ENCODE assay signal across 40 cellular contexts in genomic region chr13:33842207-33842606, GRCh38.
"Had no signal": no experiment of that assay in that cellular context is flagged by ENCODE, and none has a peak within 500 bp of the region (broad histone marks: within the 10 kb centered on the region; RNA-seq: fewer than 3 reads in every experiment).

No MANE protein-coding gene starts in this region.

- ATAC-seq: activated CD8-positive, alpha-beta memory T cell treated with anti-CD3 and anti-CD28 coated beads, Interleukin-2, amount 10 ng/mL, durations not matched to agents 7 days and 5 days; activated T-cell treated with anti-CD3 and anti-CD28 coated beads, Interleukin-2, amount 50 U/mL, for 72 hours; activated T-helper 17 cell treated with anti-CD3 and anti-CD28 coated beads, Interleukin-2, amount 50 U/mL, for 72 hours; body of pancreas; PC-3; Right ventricle myocardium inferior had no signal

- DNase-seq: activated CD4-positive, alpha-beta memory T cell treated with anti-CD3 and anti-CD28 coated beads, Interleukin-2, amount 10 ng/mL, durations not matched to agents 7 days and 5 days; activated CD4-positive, alpha-beta T cell treated with anti-CD3 and anti-CD28 coated beads for 1 hour; activated CD4-positive, alpha-beta T cell treated with anti-CD3 and anti-CD28 coated beads for 48 hours; activated CD4-positive, CD25-positive, alpha-beta regulatory T cell; activated CD8-positive, alpha-beta memory T cell treated with anti-CD3 and anti-CD28 coated beads for 24 hours; activated CD8-positive, alpha-beta memory T cell treated with anti-CD3 and anti-CD28 coated beads, Interleukin-2, amount 10 ng/mL, durations not matched to agents 7 days and 5 days; activated CD8-positive, alpha-beta memory T cell treated with anti-CD3 and anti-CD28 coated beads, Interleukin-2, amount 50 U/mL, for 48 hours; activated effector memory CD4-positive, alpha-beta T cell treated with anti-CD3 and anti-CD28 coated beads, Interleukin-2, amount 50 U/mL, for 16 hours; activated naive CD4-positive, alpha-beta T cell; activated naive CD4-positive, alpha-beta T cell treated with anti-CD3 and anti-CD28 coated beads, Interleukin-2, amount 50 U/mL, for 16 hours; activated naive CD8-positive, alpha-beta T cell treated with anti-CD3 and anti-CD28 coated beads for 36 hours; activated T-cell treated with anti-CD3 and anti-CD28 coated beads, Interleukin-2, amount 50 U/mL, for 1 hour; activated T-cell treated with anti-CD3 and anti-CD28 coated beads, Interleukin-2, amount 50 U/mL, for 72 hours; amygdala; body of pancreas; caudate nucleus; cerebellar nuclear complex; Kasumi-1; MG63; NCI-H1048; NCI-H1105 treated with DMSO at 0.1 percent for 48 hours; NCI-H1436; NCI-H1694; NCI-H1930; NCI-H2081 treated with DMSO at 0.1 percent for 48 hours; NCI-H2171; NCI-H510A; NCI-H526; NCI-H748 treated with DMSO at 0.1 percent for 48 hours; NK-92 treated with Interleukin-12 subunit alpha and Interleukin-12 subunit beta, amount 100 ng/mL, for 24 hours; PC-3; SIG-M5; T1000; WERI-Rb-1 had no signal

- H3K27ac ChIP-seq: ascending aorta, body of pancreas, RWPE1, WERI-Rb-1 had no signal

- FAIRE-seq: bronchial epithelial cell, RCC 7860 had no signal

- H3K4me1 ChIP-seq: ascending aorta, body of pancreas had no signal

- H3K9me3 ChIP-seq: ascending aorta, body of pancreas, MG63 had no signal

- H3K27me3 ChIP-seq: ascending aorta, body of pancreas, MG63 had no signal

- H3K4me3 ChIP-seq: ascending aorta, body of pancreas, MG63 had no signal
